ENCODE assay signal across 29 cellular contexts in the genomic region with DNA sequence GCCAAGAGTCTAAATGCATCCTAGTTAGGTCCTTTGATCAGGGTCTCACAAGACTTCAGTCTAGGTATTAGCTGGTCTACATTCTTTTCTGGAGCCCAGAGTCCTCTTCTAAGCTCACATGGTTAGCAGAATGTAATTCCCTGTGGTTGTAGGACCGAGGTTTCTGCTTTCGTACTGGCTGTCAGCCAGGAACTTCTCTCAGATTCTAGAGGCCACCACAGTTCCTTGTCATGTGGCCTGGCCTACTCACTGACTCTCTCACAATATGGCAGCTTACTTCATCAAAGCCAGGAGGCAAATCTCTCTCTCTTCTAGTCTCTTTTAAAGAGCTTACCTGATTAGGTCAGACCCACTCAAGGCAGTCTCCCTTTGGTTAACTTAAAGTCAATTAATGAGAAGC.
"Had no signal": no experiment of that assay in that cellular context is flagged by ENCODE, and none has a peak within 500 bp of the region (broad histone marks: within the 10 kb centered on the region; RNA-seq: fewer than 3 reads in every experiment).

No MANE protein-coding gene starts in this region.

- H3K27me3 ChIP-seq: brain microvascular endothelial cell, SJSA1 had no signal

- H3K4me1 ChIP-seq: SJSA1 had no signal

- ATAC-seq: activated CD8-positive, alpha-beta T cell treated with anti-CD3 and anti-CD28 coated beads for 36 hours; activated T-cell treated with anti-CD3 and anti-CD28 coated beads, Interleukin-2, amount 50 U/mL, for 72 hours; activated T-helper 17 cell treated with anti-CD3 and anti-CD28 coated beads, Interleukin-2, amount 50 U/mL, for 72 hours had no signal

- H3K4me3 ChIP-seq: SJSA1 had no signal

- H3K27me3 Mint-ChIP-seq: activated CD4-positive, alpha-beta T cell treated with anti-CD3 and anti-CD28 coated beads, Interleukin-2, amount 10 ng/mL, durations not matched to agents 24 days and 14 days had no signal

- H3K36me3 ChIP-seq: brain microvascular endothelial cell, SJSA1 had no signal

- H3K9ac ChIP-seq: SK-N-SH had no signal

- H3K9me3 ChIP-seq: SJSA1, SK-N-SH had no signal

- H3K4me2 ChIP-seq: SK-N-SH had no signal

- H3K9me3 Mint-ChIP-seq: activated CD4-positive, alpha-beta T cell treated with anti-CD3 and anti-CD28 coated beads, Interleukin-2, amount 10 ng/mL, durations not matched to agents 24 days and 14 days; activated naive CD8-positive, alpha-beta T cell treated with anti-CD3 and anti-CD28 coated beads for 36 hours; T-helper 1 cell treated with Interleukin-12 subunit alpha and Interleukin-12 subunit beta and Interleukin-4 antibody, amounts not matched to agents 30 μg/mL and 1 μg/mL, for 36 hours; T-helper 2 cell treated with Interferon-gamma antibody and Interleukin-4, amounts not matched to agents 5 μg/mL and 100 μg/mL, for 36 hours had no signal

- H3K27ac Mint-ChIP-seq: activated CD4-positive, alpha-beta T cell treated with anti-CD3 and anti-CD28 coated beads, Interleukin-2, amount 10 ng/mL, durations not matched to agents 24 days and 14 days; activated CD8-positive, alpha-beta T cell treated with anti-CD3 and anti-CD28 coated beads for 36 hours; activated naive CD8-positive, alpha-beta T cell treated with anti-CD3 and anti-CD28 coated beads for 36 hours; activated T-cell treated with anti-CD3 and anti-CD28 coated beads, Interleukin-2, amount 50 U/mL, for 72 hours; activated T-helper 17 cell treated with anti-CD3 and anti-CD28 coated beads, Interleukin-2, amount 50 U/mL, for 72 hours; T-helper 1 cell treated with Interleukin-12 subunit alpha and Interleukin-12 subunit beta and Interleukin-4 antibody, amounts not matched to agents 30 μg/mL and 1 μg/mL, for 36 hours; T-helper 2 cell treated with Interferon-gamma antibody and Interleukin-4, amounts not matched to agents 5 μg/mL and 100 μg/mL, for 36 hours had no signal

- H3K27ac ChIP-seq: brain microvascular endothelial cell, SJSA1, VCaP had no signal

- H3K9me2 ChIP-seq: SK-N-SH had no signal

- DNase-seq: activated CD4-positive, alpha-beta T cell treated with anti-CD3 and anti-CD28 coated beads, Interleukin-2, amount 10 ng/mL, durations not matched to agents 24 days and 14 days; activated CD4-positive, alpha-beta T cell treated with anti-CD3 and anti-CD28 coated beads, Interleukin-2, amount 50 U/mL, for 4 hours; activated CD8-positive, alpha-beta T cell treated with anti-CD3 and anti-CD28 coated beads for 36 hours; activated effector memory CD4-positive, alpha-beta T cell treated with anti-CD3 and anti-CD28 coated beads, Interleukin-2, amount 50 U/mL, for 16 hours; activated naive CD4-positive, alpha-beta T cell; activated naive CD4-positive, alpha-beta T cell treated with anti-CD3 and anti-CD28 coated beads, Interleukin-2, amount 50 U/mL, for 16 hours; activated naive CD8-positive, alpha-beta T cell treated with anti-CD3 and anti-CD28 coated beads for 36 hours; activated T-cell treated with anti-CD3 and anti-CD28 coated beads, Interleukin-2, amount 50 U/mL, for 1 hour; activated T-cell treated with anti-CD3 and anti-CD28 coated beads, Interleukin-2, amount 50 U/mL, for 72 hours; amniotic stem cell; aorta; brain microvascular endothelial cell; central memory CD4-positive, alpha-beta T cell; NCI-H1092 treated with DMSO at 0.1 percent for 48 hours; NCI-H1417; NCI-H146; NCI-H187; NCI-H2029 treated with DMSO at 0.1 percent for 48 hours; NCI-H2107; NCI-H510A; NCI-H526; NCI-H748 treated with DMSO at 0.1 percent for 48 hours; SHP77; SK-N-SH had no signal

- H3K4me1 Mint-ChIP-seq: activated CD4-positive, alpha-beta T cell treated with anti-CD3 and anti-CD28 coated beads, Interleukin-2, amount 10 ng/mL, durations not matched to agents 24 days and 14 days; activated naive CD8-positive, alpha-beta T cell treated with anti-CD3 and anti-CD28 coated beads for 36 hours; activated T-helper 17 cell treated with anti-CD3 and anti-CD28 coated beads, Interleukin-2, amount 50 U/mL, for 72 hours had no signal

- H3K4me3 Mint-ChIP-seq: activated CD4-positive, alpha-beta T cell treated with anti-CD3 and anti-CD28 coated beads, Interleukin-2, amount 10 ng/mL, durations not matched to agents 24 days and 14 days; activated CD8-positive, alpha-beta T cell treated with anti-CD3 and anti-CD28 coated beads for 36 hours; activated naive CD8-positive, alpha-beta T cell treated with anti-CD3 and anti-CD28 coated beads for 36 hours; activated T-cell treated with anti-CD3 and anti-CD28 coated beads, Interleukin-2, amount 50 U/mL, for 72 hours; activated T-helper 17 cell treated with anti-CD3 and anti-CD28 coated beads, Interleukin-2, amount 50 U/mL, for 72 hours; T-helper 1 cell treated with Interleukin-12 subunit alpha and Interleukin-12 subunit beta and Interleukin-4 antibody, amounts not matched to agents 30 μg/mL and 1 μg/mL, for 36 hours; T-helper 2 cell treated with Interferon-gamma antibody and Interleukin-4, amounts not matched to agents 5 μg/mL and 100 μg/mL, for 36 hours had no signal
